ENCODE assay signal across 19 cellular contexts in genomic region chr2:216066255-216066654, GRCh38. TPM values are rescaled to one million over a fixed set of nuclear protein-coding genes. Genes with fewer than 3 reads are reported as not detected.
DNase-seq lines count a peak whose midpoint lies in the region; ATAC-seq and TF ChIP-seq lines count a peak whose summit lies in the region.
"Had no signal": no experiment of that assay in that cellular context is flagged by ENCODE, and none has a peak within 500 bp of the region (broad histone marks: within the 10 kb centered on the region; RNA-seq: fewer than 3 reads in every experiment).

No MANE protein-coding gene starts in this region.

- H3K9ac ChIP-seq in fibroblast of lung (ENCODE audit: insufficient read depth, low read length) = no peak overlapping the region

- no peak overlapping the region for H3K4me3 ChIP-seq in fibroblast of lung (replicated peaks in 1 of 4; ENCODE audit: control extremely low read depth in 1 of 4, insufficient read depth in 1 of 4, low read depth in 3 of 4, low read length in 4 of 4)
- no peak overlapping the region for H3K4me3 ChIP-seq in skeletal muscle cell (ENCODE audit: low read depth, low read length)
- H3K4me3 ChIP-seq: dorsolateral prefrontal cortex, hepatocyte, upper lobe of left lung had no signal

- no peaks in the 10 kb centered on the region for H3K79me2 ChIP-seq in fibroblast of lung (ENCODE audit: control insufficient read depth, insufficient read depth, low read length)
- H3K79me2 ChIP-seq: hepatocyte had no signal

- no peak for ATAC-seq in GM21723 (IDR thresholded peaks at IDR 0.05; ENCODE audit: unreplicated experiment)
- ATAC-seq: activated CD4-positive, alpha-beta T cell treated with anti-CD3 and anti-CD28 coated beads for 36 hours; esophagus mucosa had no signal

- no peaks in the 10 kb centered on the region for H4K20me1 ChIP-seq in fibroblast of lung (ENCODE audit: control insufficient read depth, extremely low read depth, insufficient read depth, low read length)

- DNase-seq in ELR (ENCODE audit: low read depth) = peak; percentile 58
- peak; percentile 29 for DNase-seq in RPMI7951 (ENCODE audit: low read depth)
- DNase-seq in fibroblast of lung (ENCODE audit: low read depth in 2 of 2) = peak; percentile 33 to 89
- DNase-seq in skeletal muscle cell (ENCODE audit: low read depth) = peak; percentile 72
- DNase-seq in SIG-M5 (lab: John Stamatoyannopoulos, UW) = no peak
- no peak for DNase-seq in NCI-H2227 treated with DMSO at 0.1 percent for 48 hours (lab: John Stamatoyannopoulos, UW)
- DNase-seq in activated naive CD4-positive, alpha-beta T cell treated with anti-CD3 and anti-CD28 coated beads, Interleukin-2, amount 50 U/mL, for 16 hours = no peak
- DNase-seq: activated CD4-positive, alpha-beta T cell treated with anti-CD3 and anti-CD28 coated beads for 36 hours; CD4-positive, alpha-beta T cell; dorsolateral prefrontal cortex; KBM-7; NCI-H2081; NCI-H526; stimulated activated CD4-positive, alpha-beta T cell treated with anti-CD3 and anti-CD28 coated beads, Interleukin-15, amount 100 ng/mL, for 24 hours; stimulated activated naive CD4-positive, alpha-beta T cell; upper lobe of left lung had no signal

- no peaks in the 10 kb centered on the region for H3K36me3 ChIP-seq in fibroblast of lung (ENCODE audit: control insufficient read depth, insufficient read depth, low read length)

- H3K27me3 ChIP-seq in fibroblast of lung (ENCODE audit: control insufficient read depth, insufficient read depth, low read length) = no peaks in the 10 kb centered on the region
- H3K27me3 ChIP-seq: dorsolateral prefrontal cortex, hepatocyte, upper lobe of left lung had no signal

- TF ChIP-seq CTCF in fibroblast of lung (conservative IDR thresholded peaks at IDR 0.05 in 1 of 2, IDR thresholded peaks at IDR 0.05 in 1 of 2; ENCODE audit: low read depth in 1 of 2, low read length in 2 of 2) = no peak

- H3K4me1 ChIP-seq in fibroblast of lung (ENCODE audit: control insufficient read depth, extremely low read depth, insufficient read depth, low read length) = no peaks in the 10 kb centered on the region

- H3K27ac ChIP-seq in fibroblast of lung (ENCODE audit: insufficient read depth, low read length) = no peak overlapping the region
- H3K27ac ChIP-seq: dorsolateral prefrontal cortex, hepatocyte, upper lobe of left lung had no signal

- no peaks in the 10 kb centered on the region for H3K9me3 ChIP-seq in fibroblast of lung (ENCODE audit: control insufficient read depth, insufficient read depth, low read depth, low read length)
- H3K9me3 ChIP-seq: upper lobe of left lung had no signal

- no peak overlapping the region for H2AFZ ChIP-seq in fibroblast of lung (ENCODE audit: low read length)
- H2AFZ ChIP-seq: hepatocyte had no signal

- H3K4me2 ChIP-seq in fibroblast of lung (ENCODE audit: extremely low read depth, insufficient read depth, low read length) = no peak overlapping the region
- H3K4me2 ChIP-seq: hepatocyte had no signal

RNA-seq across cellular contexts. Expression of gene PECR, which starts 15.4 kb away (rescaled TPM):
- total RNA-seq in RPMI7951 (2014; rRNA removed; shearing (Covaris generic)) = 20.2 and 22.6 TPM in 2 replicates
- 19.3 and 22.6 TPM in 2 replicates for total RNA-seq in fibroblast of lung
- 11.7 and 15.4 TPM in 2 replicates for polyA plus RNA-seq in fibroblast of lung
- polyA plus RNA-seq in fibroblast of lung (2012) = 7.1 and 10.2 TPM in 2 replicates
- 2.6 and 6.8 TPM in 2 replicates for polyA minus RNA-seq in fibroblast of lung (ENCODE audit: low replicate concordance)

RNA-seq across cellular contexts. Expression of gene TMEM169, which starts 15.5 kb away (rescaled TPM):
- total RNA-seq in RPMI7951 (2014; rRNA removed; shearing (Covaris generic)) = 2.2 and 2.9 TPM in 2 replicates
- 0.26 and 0.50 TPM in 2 replicates for total RNA-seq in fibroblast of lung
- 0.10 TPM in 2 replicates for polyA plus RNA-seq in fibroblast of lung
- polyA plus RNA-seq in fibroblast of lung (2012) = 0.06 and 0.36 TPM in 2 replicates
- polyA minus RNA-seq in fibroblast of lung (ENCODE audit: low replicate concordance) = 0.55 TPM in 1 of 2 replicates, not detected in the other

RNA-seq across cellular contexts. Expression of gene XRCC5, which starts 42.9 kb away (rescaled TPM):
- total RNA-seq in RPMI7951 (2014; rRNA removed; shearing (Covaris generic)) = 402 and 451 TPM in 2 replicates
- 148 and 152 TPM in 2 replicates for total RNA-seq in fibroblast of lung
- polyA plus RNA-seq in fibroblast of lung = 278 and 339 TPM in 2 replicates
- polyA plus RNA-seq in fibroblast of lung (2012) = 163 and 257 TPM in 2 replicates
- polyA minus RNA-seq in fibroblast of lung (ENCODE audit: low replicate concordance) = 120 and 287 TPM in 2 replicates

RNA-seq across cellular contexts. Expression of gene MREG, which starts 52.9 kb away (rescaled TPM):
- 4.6 and 5.7 TPM in 2 replicates for total RNA-seq in RPMI7951 (2014; rRNA removed; shearing (Covaris generic))
- 1.8 and 3.5 TPM in 2 replicates for total RNA-seq in fibroblast of lung
- polyA plus RNA-seq in fibroblast of lung = 2.4 and 3.4 TPM in 2 replicates
- 1.8 and 2.5 TPM in 2 replicates for polyA plus RNA-seq in fibroblast of lung (2012)
- 1.8 TPM in 1 of 2 replicates, not detected in the other for polyA minus RNA-seq in fibroblast of lung (ENCODE audit: low replicate concordance)

Comparison
In these comparisons a context has a peak if more than half of its experiments do, and no peak if none do; other contexts are left out.
1. DNase-seq: peak in ELR (single experiment), RPMI7951 (single experiment), fibroblast of lung (2 of 2) and skeletal muscle cell (single experiment); none in SIG-M5 (single experiment), NCI-H2227 treated with DMSO at 0.1 percent for 48 hours (single experiment) and activated naive CD4-positive, alpha-beta T cell treated with anti-CD3 and anti-CD28 coated beads, Interleukin-2, amount 50 U/mL, for 16 hours (single experiment).